ENCODE assay signal across 1 cellular context in genomic region chr9:37329576-37329975, GRCh38.
TF ChIP-seq lines count a peak whose summit lies in the region.

No MANE protein-coding gene starts in this region.

TF ChIP-seq in GM23338, 12 proteins besides CTCF, POLR2A, EP300 and RAD21 (continued from another document):
- no peak for TF ChIP-seq REST (IDR thresholded peaks at IDR 0.05; ENCODE audit: unreplicated experiment)
